In the genomic region with DNA sequence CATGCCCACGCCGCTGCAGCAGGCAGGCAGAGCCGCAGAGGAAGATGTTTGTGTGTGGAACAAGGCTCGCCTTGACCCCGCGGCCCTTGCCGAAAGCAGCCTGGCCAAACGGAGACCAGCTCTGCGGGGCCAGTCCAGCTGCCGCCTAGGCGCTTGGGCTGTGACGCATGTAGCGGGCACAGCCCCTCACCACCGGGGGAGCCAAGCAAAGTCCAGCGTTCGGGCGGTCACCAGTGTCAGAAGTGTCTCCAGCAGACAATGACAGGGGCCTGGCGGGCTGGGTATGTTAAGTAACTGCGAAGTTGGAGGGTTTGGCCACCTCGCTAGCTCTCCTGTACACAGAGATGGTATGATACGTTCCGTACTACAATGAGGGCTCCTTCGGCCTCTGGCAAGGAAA, we compare ENCODE assay signal across 8 cellular contexts. TPM values are rescaled to one million over a fixed set of nuclear protein-coding genes. Genes with fewer than 3 reads are reported as not detected.
A peak's percentile ranks its signal among the peaks of the same experiment; 100 is the strongest.
DNase-seq lines count a peak whose midpoint lies in the region; ATAC-seq lines count a peak whose summit lies in the region.

No MANE protein-coding gene starts in this region.

- no peaks in the 10 kb centered on the region for H3K9me3 Mint-ChIP-seq in activated T-cell treated with anti-CD3 and anti-CD28 coated beads, Interleukin-2, amount 50 U/mL, for 24 hours

- no peak for DNase-seq in activated T-cell treated with anti-CD3 and anti-CD28 coated beads, Interleukin-2, amount 50 U/mL, for 24 hours
- DNase-seq in activated T-cell treated with anti-CD3 and anti-CD28 coated beads, Interleukin-2, amount 50 U/mL, for 48 hours = no peak
- DNase-seq in caudate nucleus (lab: John Stamatoyannopoulos, UW) (peak in 18 of 61 donors; percentile 1 to 21 (median 6)), medulla oblongata (ENCODE audit: extremely low spot score) (peak; percentile 3), AG08396 (ENCODE audit: low spot score) (no peak)

- WGBS in urinary bladder = 30% methylated on average over 23 of the region's 23 CpGs

- H3K36me3 Mint-ChIP-seq in activated T-cell treated with anti-CD3 and anti-CD28 coated beads, Interleukin-2, amount 50 U/mL, for 24 hours (ENCODE audit: low read depth) = no peaks in the 10 kb centered on the region

- no peak overlapping the region for H3K27ac Mint-ChIP-seq in activated T-cell treated with anti-CD3 and anti-CD28 coated beads, Interleukin-2, amount 50 U/mL, for 24 hours

- peaks cover 5% of the 10 kb centered on the region for H3K4me1 Mint-ChIP-seq in activated T-cell treated with anti-CD3 and anti-CD28 coated beads, Interleukin-2, amount 50 U/mL, for 24 hours (ENCODE audit: low read depth)

- peaks cover 3% of the 10 kb centered on the region for H3K4me1 ChIP-seq in urinary bladder (ENCODE audit: insufficient read depth)

- peak overlapping the region; percentile 76 for H3K4me3 Mint-ChIP-seq in activated T-cell treated with anti-CD3 and anti-CD28 coated beads, Interleukin-2, amount 50 U/mL, for 24 hours

- H3K4me3 ChIP-seq in urinary bladder (ENCODE audit: low read depth, low read length) = peak overlapping the region; percentile 76

- ATAC-seq in GM18867 (IDR thresholded peaks at IDR 0.05; ENCODE audit: unreplicated experiment) (no peak), HG03439 (IDR thresholded peaks at IDR 0.05; ENCODE audit: unreplicated experiment) (no peak)

- H3K27me3 Mint-ChIP-seq in activated T-cell treated with anti-CD3 and anti-CD28 coated beads, Interleukin-2, amount 50 U/mL, for 24 hours = peaks cover 5% of the 10 kb centered on the region

- H3K27ac ChIP-seq in caudate nucleus (ENCODE audit: low read depth, low read length) (peak overlapping the region; percentile 70), urinary bladder (ENCODE audit: low read depth) (no peak overlapping the region)

- H3K36me3 ChIP-seq in urinary bladder (ENCODE audit: insufficient read depth) = no peaks in the 10 kb centered on the region

RNA-seq across cellular contexts. Expression of a gene that starts 1.3 kb away (rescaled TPM):
- 5.0 TPM for total RNA-seq in urinary bladder
- 3.6 TPM for polyA plus RNA-seq in urinary bladder

RNA-seq across cellular contexts. Expression of a gene that starts 26.2 kb away (rescaled TPM):
- total RNA-seq in urinary bladder = 0.21 TPM
- 0.39 TPM for polyA plus RNA-seq in urinary bladder
